1 cellular context compared by ENCODE assay signal in genomic region chr15:63172376-63173115, GRCh38.
TF ChIP-seq lines count a peak whose summit lies in the region.

No MANE protein-coding gene starts in this region.

TF ChIP-seq in GM12878, 131 proteins besides CTCF, POLR2A, EP300 and RAD21:
- TF ChIP-seq BCL3 (IDR thresholded peaks at IDR 0.05; ENCODE audit: borderline replicate concordance, insufficient read depth, low read depth, low read length, poor library complexity, severe bottlenecking) (peak; percentile 45), RBBP5 (conservative IDR thresholded peaks at IDR 0.05) (no peak)
